In genomic region chr4:146308951-146309350, GRCh38 we compare ENCODE assay signal across 24 cellular contexts.
"Had no signal": no experiment of that assay in that cellular context is flagged by ENCODE, and none has a peak within 500 bp of the region (broad histone marks: within the 10 kb centered on the region; RNA-seq: fewer than 3 reads in every experiment).

No MANE protein-coding gene starts in this region.

- ATAC-seq: activated T-helper 17 cell treated with anti-CD3 and anti-CD28 coated beads, Interleukin-2, amount 50 U/mL, for 72 hours; body of pancreas; Panc1; Right ventricle myocardium inferior had no signal

- FAIRE-seq: bronchial epithelial cell had no signal

- H3K4me3 ChIP-seq: body of pancreas had no signal

- DNase-seq: activated CD4-positive, alpha-beta memory T cell treated with anti-CD3 and anti-CD28 coated beads for 36 hours; activated CD4-positive, alpha-beta T cell treated with anti-CD3 and anti-CD28 coated beads, Interleukin-2, amount 10 ng/mL, durations not matched to agents 7 days and 5 days; activated CD4-positive, CD25-positive, alpha-beta regulatory T cell; activated gamma-delta T cell; activated naive CD4-positive, alpha-beta T cell treated with anti-CD3 and anti-CD28 coated beads for 36 hours; activated T-cell treated with anti-CD3 and anti-CD28 coated beads for 4 hours; activated T-cell treated with anti-CD3 and anti-CD28 coated beads, Interleukin-2, amount 50 U/mL, for 48 hours; body of pancreas; central memory CD4-positive, alpha-beta T cell; NCI-H1092; NCI-H1417; NCI-H1930; NCI-H2171 treated with DMSO at 0.1 percent for 48 hours; NCI-H226; NCI-H510A; NCI-H526 treated with DMSO at 0.1 percent for 48 hours; NCI-H82; RPMI8226; SK-N-SH; T-helper 1 cell had no signal
